2 cellular contexts compared by ENCODE assay signal in genomic region chr12:124867389-124867930, GRCh38.
TF ChIP-seq lines count a peak whose summit lies in the region.

No MANE protein-coding gene starts in this region.

TF ChIP-seq in K562, 482 proteins besides CTCF, POLR2A, EP300 and RAD21 (continues in another document):
- no peak for TF ChIP-seq STAT6 (CRISPR knock-in tag; IDR thresholded peaks at IDR 0.05)
- TF ChIP-seq BMI1 (IDR thresholded peaks at IDR 0.05; ENCODE audit: low read length): no peak
- TF ChIP-seq ZNF282 (CRISPR knock-in tag; IDR thresholded peaks at IDR 0.05): no peak
- no peak for TF ChIP-seq ZNF217 (CRISPR knock-in tag; IDR thresholded peaks at IDR 0.05)
- no peak for TF ChIP-seq BRF2 (IDR thresholded peaks at IDR 0.05; ENCODE audit: borderline replicate concordance, insufficient read depth, insufficient read length)
- no peak; the same call in 1 of the 2 replicates for TF ChIP-seq GATAD2A (IDR thresholded peaks at IDR 0.05)
- no peak for TF ChIP-seq ZNF707 (CRISPR knock-in tag; conservative IDR thresholded peaks at IDR 0.05)
- TF ChIP-seq FIP1L1 (IDR thresholded peaks at IDR 0.05; ENCODE audit: low read depth, low read length, poor library complexity, severe bottlenecking): no peak
- TF ChIP-seq TFAP4 (CRISPR knock-in tag; IDR thresholded peaks at IDR 0.05; ENCODE audit: borderline replicate concordance): peak; percentile 72
- no peak for TF ChIP-seq GTF2E2 (tag; IDR thresholded peaks at IDR 0.05)
- no peak for TF ChIP-seq ZNF408 (CRISPR knock-in tag; IDR thresholded peaks at IDR 0.05; ENCODE audit: low read depth)
- no peak for TF ChIP-seq ETS2 (tag; IDR thresholded peaks at IDR 0.05; ENCODE audit: borderline replicate concordance, poor library complexity, severe bottlenecking)
- no peak for TF ChIP-seq PHF8 (IDR thresholded peaks at IDR 0.05; ENCODE audit: borderline replicate concordance, low read length)
- no peak for TF ChIP-seq USF2 (CRISPR knock-in tag; IDR thresholded peaks at IDR 0.05)
- no peak for TF ChIP-seq ZNF507 (tag; conservative IDR thresholded peaks at IDR 0.05)
- no peak for TF ChIP-seq PHB (CRISPR knock-in tag; IDR thresholded peaks at IDR 0.05)
- no peak for TF ChIP-seq E2F4 (CRISPR knock-in tag; IDR thresholded peaks at IDR 0.05; ENCODE audit: low read depth)
- TF ChIP-seq SREBF2 (CRISPR knock-in tag; IDR thresholded peaks at IDR 0.05): no peak
- TF ChIP-seq TSHZ1 (CRISPR knock-in tag; IDR thresholded peaks at IDR 0.05): no peak

TF ChIP-seq in liver, 16 proteins besides CTCF, POLR2A, EP300 and RAD21:
- TF ChIP-seq MAX (IDR thresholded peaks at IDR 0.05) (peak; percentile 97), REST (IDR thresholded peaks at IDR 0.05) (peak; percentile 75), TAF1 (conservative IDR thresholded peaks at IDR 0.05) (no peak), FOXA2 (IDR thresholded peaks at IDR 0.05) (peak; percentile 78), EGR1 (IDR thresholded peaks at IDR 0.05; ENCODE audit: low read depth in 2 of 2) (peak in 1 of 2 donors; percentile 72), FOXA1 (IDR thresholded peaks at IDR 0.05) (peak; percentile 45), SP1 (IDR thresholded peaks at IDR 0.05) (peak; percentile 56), ATF3 (IDR thresholded peaks at IDR 0.05) (no peak), JUND (IDR thresholded peaks at IDR 0.05) (peak; percentile 52 to 55), YY1 (IDR thresholded peaks at IDR 0.05) (peak; percentile 85), GABPA (IDR thresholded peaks at IDR 0.05 in 1 of 2, conservative IDR thresholded peaks at IDR 0.05 in 1 of 2) (no peak), HNF4A (conservative IDR thresholded peaks at IDR 0.05) (peak; percentile 30 to 77), HNF4G (IDR thresholded peaks at IDR 0.05) (no peak), NR2F2 (IDR thresholded peaks at IDR 0.05) (no peak), ZBTB33 (IDR thresholded peaks at IDR 0.05) (peak; percentile 77), RXRA (IDR thresholded peaks at IDR 0.05) (peak; percentile 56 to 88)
